In genomic region chr22:42364641-42365336, GRCh38 we compare ENCODE assay signal across 12 cellular contexts.
A peak's percentile ranks its signal among the peaks of the same experiment; 100 is the strongest.
DNase-seq lines count a peak whose midpoint lies in the region; ATAC-seq and TF ChIP-seq lines count a peak whose summit lies in the region.
"Had no signal": no experiment of that assay in that cellular context is flagged by ENCODE, and none has a peak within 500 bp of the region (broad histone marks: within the 10 kb centered on the region; RNA-seq: fewer than 3 reads in every experiment).

No MANE protein-coding gene starts in this region.

- peaks cover 0 to 3% (median 0%) of the 10 kb centered on the region in 3 donors for H3K36me3 Mint-ChIP-seq in CD8-positive, alpha-beta memory T cell
- no peaks in the 10 kb centered on the region for H3K36me3 Mint-ChIP-seq in stimulated activated memory B cell treated with anti-CD40 and anti-IgM and Interleukin-4, amounts not matched to agents 10 μg/mL and 1 μg/mL and 100 μg/mL, for 72 hours
- H3K36me3 Mint-ChIP-seq in activated CD8-positive, alpha-beta T cell treated with anti-CD3 and anti-CD28 coated beads, Interleukin-2, amount 10 ng/mL, durations not matched to agents 7 days and 5 days (ENCODE audit: low read depth) = no peaks in the 10 kb centered on the region

- H3K9me3 ChIP-seq in Peyer's patch = no peaks in the 10 kb centered on the region
- no peaks in the 10 kb centered on the region for H3K9me3 ChIP-seq in CD8-positive, alpha-beta memory T cell (ENCODE audit: low read length)
- H3K9me3 ChIP-seq: Caco-2, testis had no signal

- TF ChIP-seq POLR2A in Peyer's patch (IDR thresholded peaks at IDR 0.05) = no peak

- H3K27me3 Mint-ChIP-seq in CD8-positive, alpha-beta memory T cell = peaks cover 45 to 49% of the 10 kb centered on the region in 2 donors
- peaks cover 81% of the 10 kb centered on the region for H3K27me3 Mint-ChIP-seq in stimulated activated memory B cell treated with anti-CD40 and anti-IgM and Interleukin-4, amounts not matched to agents 10 μg/mL and 1 μg/mL and 100 μg/mL, for 72 hours
- H3K27me3 Mint-ChIP-seq in activated CD8-positive, alpha-beta T cell treated with anti-CD3 and anti-CD28 coated beads, Interleukin-2, amount 10 ng/mL, durations not matched to agents 7 days and 5 days (ENCODE audit: low read depth) = peaks cover 53% of the 10 kb centered on the region

- CTCF ChIA-PET in CD8-positive, alpha-beta memory T cell (lab: Charles Lee) = interaction anchor here (1.3 kb wide), 1 partner anchor 80 kb away, joined by 5 read pairs; no protein-coding TSS in a partner anchor
- CTCF ChIA-PET in activated CD8-positive, alpha-beta T cell treated with anti-CD3 and anti-CD28 coated beads, Interleukin-2, amount 10 ng/mL, durations not matched to agents 7 days and 5 days (lab: Charles Lee) = interaction anchor here (0.7 to 1.3 kb wide), 2 partner anchors 20 to 80 kb away, joined by 3 read pairs; no protein-coding TSS in a partner anchor

- no peak overlapping the region for H3K27ac Mint-ChIP-seq in CD8-positive, alpha-beta memory T cell
- no peak overlapping the region for H3K27ac Mint-ChIP-seq in stimulated activated memory B cell treated with anti-CD40 and anti-IgM and Interleukin-4, amounts not matched to agents 10 μg/mL and 1 μg/mL and 100 μg/mL, for 72 hours
- no peak overlapping the region for H3K27ac Mint-ChIP-seq in activated CD8-positive, alpha-beta T cell treated with anti-CD3 and anti-CD28 coated beads, Interleukin-2, amount 10 ng/mL, durations not matched to agents 7 days and 5 days
- H3K27ac Mint-ChIP-seq: T-helper 1 cell treated with Interleukin-12 subunit alpha and Interleukin-12 subunit beta and Interleukin-4 antibody, amounts not matched to agents 30 μg/mL and 1 μg/mL, for 36 hours had no signal

- peak overlapping the region; percentile 4 to 55 (median 29) for H3K27ac ChIP-seq in Peyer's patch
- H3K27ac ChIP-seq in CD8-positive, alpha-beta memory T cell (ENCODE audit: low read depth, low read length) = no peak overlapping the region

- no peak overlapping the region for H3K4me3 Mint-ChIP-seq in CD8-positive, alpha-beta memory T cell
- H3K4me3 Mint-ChIP-seq in stimulated activated memory B cell treated with anti-CD40 and anti-IgM and Interleukin-4, amounts not matched to agents 10 μg/mL and 1 μg/mL and 100 μg/mL, for 72 hours = no peak overlapping the region
- no peak overlapping the region for H3K4me3 Mint-ChIP-seq in activated CD8-positive, alpha-beta T cell treated with anti-CD3 and anti-CD28 coated beads, Interleukin-2, amount 10 ng/mL, durations not matched to agents 7 days and 5 days
- H3K4me3 Mint-ChIP-seq: T-helper 1 cell treated with Interleukin-12 subunit alpha and Interleukin-12 subunit beta and Interleukin-4 antibody, amounts not matched to agents 30 μg/mL and 1 μg/mL, for 36 hours had no signal

- H3K36me3 ChIP-seq in Peyer's patch = no peaks in the 10 kb centered on the region
- H3K36me3 ChIP-seq in CD8-positive, alpha-beta memory T cell (ENCODE audit: insufficient read depth, low read length) = no peaks in the 10 kb centered on the region

- H3K4me1 Mint-ChIP-seq in CD8-positive, alpha-beta memory T cell = peaks cover 11 to 25% (median 14%) of the 10 kb centered on the region in 3 donors
- H3K4me1 Mint-ChIP-seq in stimulated activated memory B cell treated with anti-CD40 and anti-IgM and Interleukin-4, amounts not matched to agents 10 μg/mL and 1 μg/mL and 100 μg/mL, for 72 hours = peaks cover 24% of the 10 kb centered on the region
- H3K4me1 Mint-ChIP-seq in activated CD8-positive, alpha-beta T cell treated with anti-CD3 and anti-CD28 coated beads, Interleukin-2, amount 10 ng/mL, durations not matched to agents 7 days and 5 days (ENCODE audit: low read depth) = peaks cover 20% of the 10 kb centered on the region

- peaks cover 0 to 17% (median 5%) of the 10 kb centered on the region in 4 donors for H3K4me1 ChIP-seq in Peyer's patch
- peaks cover 15% of the 10 kb centered on the region for H3K4me1 ChIP-seq in CD8-positive, alpha-beta memory T cell (ENCODE audit: insufficient read depth, low read length)
- H3K4me1 ChIP-seq: Caco-2 had no signal

- POLR2A ChIA-PET in CD8-positive, alpha-beta memory T cell (lab: Charles Lee) = interaction anchor here (0.6 kb wide), 1 partner anchor 87 kb away, joined by 5 read pairs; no protein-coding TSS in a partner anchor
- POLR2A ChIA-PET in activated CD8-positive, alpha-beta T cell treated with anti-CD3 and anti-CD28 coated beads, Interleukin-2, amount 10 ng/mL, durations not matched to agents 7 days and 5 days (lab: Charles Lee) = interaction anchor here (0.7 kb wide), 1 partner anchor 20 kb away, joined by 3 read pairs; no protein-coding TSS in a partner anchor

- DNase-seq in EH (ENCODE audit: low read depth) (peak; percentile 40), Peyer's patch (no peak), foreskin melanocyte (peak; percentile 42), pons (ENCODE audit: low spot score) (peak; percentile 42), GF-D8 (lab: John Stamatoyannopoulos, UW) (no peak)
- no peak for DNase-seq in CD8-positive, alpha-beta memory T cell
- no peak for DNase-seq in activated CD8-positive, alpha-beta T cell treated with anti-CD3 and anti-CD28 coated beads, Interleukin-2, amount 10 ng/mL, durations not matched to agents 7 days and 5 days
- DNase-seq: activated T-cell treated with anti-CD3 and anti-CD28 coated beads for 4 hours, Caco-2 had no signal

- peaks cover 0 to 2% (median 0%) of the 10 kb centered on the region in 5 donors for H3K9me3 Mint-ChIP-seq in CD8-positive, alpha-beta memory T cell
- no peaks in the 10 kb centered on the region for H3K9me3 Mint-ChIP-seq in stimulated activated memory B cell treated with anti-CD40 and anti-IgM and Interleukin-4, amounts not matched to agents 10 μg/mL and 1 μg/mL and 100 μg/mL, for 72 hours
- H3K9me3 Mint-ChIP-seq in activated CD8-positive, alpha-beta T cell treated with anti-CD3 and anti-CD28 coated beads, Interleukin-2, amount 10 ng/mL, durations not matched to agents 7 days and 5 days (ENCODE audit: insufficient read depth) = no peaks in the 10 kb centered on the region
- H3K9me3 Mint-ChIP-seq: T-helper 1 cell treated with Interleukin-12 subunit alpha and Interleukin-12 subunit beta and Interleukin-4 antibody, amounts not matched to agents 30 μg/mL and 1 μg/mL, for 36 hours had no signal

- ATAC-seq in stimulated activated memory B cell treated with anti-CD40 and anti-IgM and Interleukin-4, amounts not matched to agents 10 μg/mL and 1 μg/mL and 100 μg/mL, for 72 hours = no peak
- no peak for ATAC-seq in activated CD8-positive, alpha-beta T cell treated with anti-CD3 and anti-CD28 coated beads, Interleukin-2, amount 10 ng/mL, durations not matched to agents 7 days and 5 days

- no peak for TF ChIP-seq CTCF in Peyer's patch (IDR thresholded peaks at IDR 0.05)

- H3K4me3 ChIP-seq in Peyer's patch = no peak overlapping the region
- H3K4me3 ChIP-seq in CD8-positive, alpha-beta memory T cell (ENCODE audit: low read length) = no peak overlapping the region
- H3K4me3 ChIP-seq: testis had no signal

- peaks cover 0 to 8% of the 10 kb centered on the region in 2 donors for H3K27me3 ChIP-seq in Peyer's patch
- H3K27me3 ChIP-seq in CD8-positive, alpha-beta memory T cell (ENCODE audit: insufficient read depth, low read length, poor library complexity, severe bottlenecking) = peaks cover 15% of the 10 kb centered on the region
- H3K27me3 ChIP-seq: testis had no signal

Comparison
In these comparisons a context has a peak if more than half of its experiments do, and no peak if none do; other contexts are left out.
1. DNase-seq: peak in EH (single experiment), foreskin melanocyte (single experiment) and pons (single experiment); none in Peyer's patch (0 of 3), GF-D8 (single experiment), CD8-positive, alpha-beta memory T cell (0 of 5) and activated CD8-positive, alpha-beta T cell treated with anti-CD3 and anti-CD28 coated beads, Interleukin-2, amount 10 ng/mL, durations not matched to agents 7 days and 5 days (single experiment).